In the genomic region with DNA sequence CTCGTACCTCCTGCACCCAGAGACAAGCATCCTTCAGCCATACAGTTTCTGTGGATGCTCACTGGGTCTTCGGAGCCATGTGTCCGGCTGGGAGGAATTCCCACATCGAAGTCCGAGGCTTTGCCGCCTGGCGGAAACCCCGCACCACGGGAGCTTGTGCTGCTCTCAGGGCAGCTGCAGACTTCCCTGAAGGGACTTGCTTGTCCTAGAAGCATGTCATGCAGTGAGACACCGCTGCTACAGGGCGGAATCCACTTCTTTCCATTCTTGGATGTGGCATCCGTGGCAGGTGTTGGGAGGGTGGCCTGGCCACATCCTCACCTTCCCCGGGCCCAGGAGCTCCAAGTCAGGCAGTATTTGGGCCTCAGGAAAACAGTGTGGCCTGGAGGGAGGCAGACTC, we compare ENCODE assay signal across 25 cellular contexts.
"Had no signal": no experiment of that assay in that cellular context is flagged by ENCODE, and none has a peak within 500 bp of the region (broad histone marks: within the 10 kb centered on the region; RNA-seq: fewer than 3 reads in every experiment).

No MANE protein-coding gene starts in this region.

- H3K4me1 ChIP-seq: upper lobe of right lung had no signal

- H3K4me3 ChIP-seq: left lung, lung, spleen, upper lobe of right lung had no signal

- DNase-seq: activated CD4-positive, alpha-beta T cell treated with anti-CD3 and anti-CD28 coated beads for 4 hours; activated CD4-positive, alpha-beta T cell treated with anti-CD3 and anti-CD28 coated beads, Interleukin-2, amount 50 U/mL, for 4 hours; activated naive CD4-positive, alpha-beta T cell; activated T-cell treated with anti-CD3 and anti-CD28 coated beads for 4 hours; activated T-cell treated with anti-CD3 and anti-CD28 coated beads, Interleukin-2, amount 50 U/mL, for 72 hours; anterior cingulate cortex; dermis blood vessel endothelial cell; effector CD4-positive, alpha-beta T cell; left lung; naive B cell; occipital lobe; right cardiac atrium; spleen; stimulated activated naive CD4-positive, alpha-beta T cell treated with Interleukin-2 at 50 U/mL for 16 hours; substantia nigra; T-helper 1 cell; upper lobe of right lung had no signal

- H3K9me3 ChIP-seq: left lung, spleen, upper lobe of right lung had no signal

- H3K36me3 ChIP-seq: upper lobe of right lung had no signal

- ATAC-seq: activated naive CD4-positive, alpha-beta T cell treated with anti-CD3 and anti-CD28 coated beads, Interleukin-2, amount 50 U/mL, for 72 hours; activated T-cell treated with anti-CD3 and anti-CD28 coated beads, Interleukin-2, amount 50 U/mL, for 72 hours; left lung; right cardiac atrium; upper lobe of right lung had no signal

- H3K4me3 Mint-ChIP-seq: neural crest cell had no signal

- H3K27me3 Mint-ChIP-seq: naive B cell had no signal

- H3K9ac ChIP-seq: parathyroid adenoma had no signal

- FAIRE-seq: colon, endometrium, frontal cortex had no signal

- H3K27ac ChIP-seq: left lung, parathyroid adenoma, spleen, upper lobe of right lung, VCaP had no signal

- H2AFZ ChIP-seq: parathyroid adenoma had no signal

- H3K27me3 ChIP-seq: left lung, spleen, upper lobe of right lung had no signal
